ENCODE assay signal across 12 cellular contexts in genomic region chr17:10036511-10037061, GRCh38.
DNase-seq lines count a peak whose midpoint lies in the region; ATAC-seq and TF ChIP-seq lines count a peak whose summit lies in the region.
"Had no signal": no experiment of that assay in that cellular context is flagged by ENCODE, and none has a peak within 500 bp of the region (broad histone marks: within the 10 kb centered on the region; RNA-seq: fewer than 3 reads in every experiment).

No MANE protein-coding gene starts in this region.

- H4K20me1 ChIP-seq in BLaER1 treated with 17β-estradiol and CSF1 and Interleukin-3, amounts not matched to agents 10 nM and 100 nM = peaks cover 0 to 27% (median 0%) of the 10 kb centered on the region in 11 experiments; a peak in 4 of 22 replicates

- no peak overlapping the region for H3K4me3 Mint-ChIP-seq in dendritic cell treated with granulocyte-macrophage colony-stimulating factor and Interleukin-4, amounts not matched to agents 40 ng/mL and 50 ng/mL, for 4 days

- H3K36me3 Mint-ChIP-seq in dendritic cell treated with granulocyte-macrophage colony-stimulating factor and Interleukin-4, amounts not matched to agents 40 ng/mL and 50 ng/mL, for 4 days (ENCODE audit: low read depth) = peaks cover 10% of the 10 kb centered on the region

- peak overlapping the region; percentile 74 to 99 (median 93) for H3K4me2 ChIP-seq in BLaER1 treated with 17β-estradiol and CSF1 and Interleukin-3, amounts not matched to agents 10 nM and 100 nM

- peak overlapping the region; percentile 87 to 100 (median 98) for H3K27ac ChIP-seq in BLaER1 treated with 17β-estradiol and CSF1 and Interleukin-3, amounts not matched to agents 10 nM and 100 nM
- H3K27ac ChIP-seq in right lobe of liver = no peak overlapping the region

- H3K27ac Mint-ChIP-seq in dendritic cell treated with granulocyte-macrophage colony-stimulating factor and Interleukin-4, amounts not matched to agents 40 ng/mL and 50 ng/mL, for 4 days = peak overlapping the region; percentile 81

- peaks cover 95 to 100% (median 98%) of the 10 kb centered on the region in 10 experiments for H3K4me1 ChIP-seq in BLaER1 treated with 17β-estradiol and CSF1 and Interleukin-3, amounts not matched to agents 10 nM and 100 nM
- no peaks in the 10 kb centered on the region for H3K4me1 ChIP-seq in right lobe of liver

- no peaks in the 10 kb centered on the region for H3K9me3 Mint-ChIP-seq in dendritic cell treated with granulocyte-macrophage colony-stimulating factor and Interleukin-4, amounts not matched to agents 40 ng/mL and 50 ng/mL, for 4 days

- no peak for TF ChIP-seq CTCF in right lobe of liver (IDR thresholded peaks at IDR 0.05)

- DNase-seq in right lobe of liver (no peak), putamen (ENCODE audit: low spot score) (peak; percentile 98), left lobe of liver (ENCODE audit: low spot score) (no peak), T-helper 2 cell (no peak), NCI-H1105 treated with DMSO at 0.1 percent for 48 hours (lab: John Stamatoyannopoulos, UW) (no peak)
- DNase-seq: activated T-cell treated with anti-CD3 and anti-CD28 coated beads for 4 hours, GDM1, HCEC 1CT, MM.1S had no signal

- no peak for TF ChIP-seq POLR2A in right lobe of liver (IDR thresholded peaks at IDR 0.05)

- H3K9ac ChIP-seq in BLaER1 treated with 17β-estradiol and CSF1 and Interleukin-3, amounts not matched to agents 10 nM and 100 nM = peak overlapping the region; percentile 82 to 95 (median 91)

- peaks cover 0 to 85% (median 77%) of the 10 kb centered on the region in 11 experiments; a peak in 21 of 22 replicates for H3K36me3 ChIP-seq in BLaER1 treated with 17β-estradiol and CSF1 and Interleukin-3, amounts not matched to agents 10 nM and 100 nM
- H3K36me3 ChIP-seq in right lobe of liver = no peaks in the 10 kb centered on the region

- H3K27me3 ChIP-seq in BLaER1 treated with 17β-estradiol and CSF1 and Interleukin-3, amounts not matched to agents 10 nM and 100 nM = no peaks in the 10 kb centered on the region
- H3K27me3 ChIP-seq in right lobe of liver = no peaks in the 10 kb centered on the region

- H3K9me3 ChIP-seq in BLaER1 treated with 17β-estradiol and CSF1 and Interleukin-3, amounts not matched to agents 10 nM and 100 nM (replicated peaks in 1 of 11) = peaks cover 0 to 19% (median 4%) of the 10 kb centered on the region in 11 experiments; a peak in 9 of 22 replicates
- H3K9me3 ChIP-seq in right lobe of liver = no peaks in the 10 kb centered on the region

- H3K4me1 Mint-ChIP-seq in dendritic cell treated with granulocyte-macrophage colony-stimulating factor and Interleukin-4, amounts not matched to agents 40 ng/mL and 50 ng/mL, for 4 days (ENCODE audit: low read depth) = peaks cover 82% of the 10 kb centered on the region

- ATAC-seq in right lobe of liver (peak in 3 of 4 donors; percentile 22 to 28 (median 25)), left lobe of liver (no peak), HG02884 (IDR thresholded peaks at IDR 0.05; ENCODE audit: unreplicated experiment) (no peak)

- WGBS in right lobe of liver (ENCODE audit: insufficient coverage, low coverage, low lambda C conversion rate, missing lambda C conversion rate) = 30% methylated on average over 5 of the region's 11 CpGs

- no peaks in the 10 kb centered on the region for H3K27me3 Mint-ChIP-seq in dendritic cell treated with granulocyte-macrophage colony-stimulating factor and Interleukin-4, amounts not matched to agents 40 ng/mL and 50 ng/mL, for 4 days

- intact Hi-C loops in dendritic cell treated with granulocyte-macrophage colony-stimulating factor and Interleukin-4, amounts not matched to agents 40 ng/mL and 50 ng/mL, for 4 days (cut with micrococcal nuclease) = loop anchor here (5.0 kb wide), 1 partner anchor 49 kb away; no protein-coding TSS in a partner anchor
- intact Hi-C loops in right lobe of liver (cut with DNase I) = no loop called here

- H3K4me3 ChIP-seq in BLaER1 treated with 17β-estradiol and CSF1 and Interleukin-3, amounts not matched to agents 10 nM and 100 nM = peak overlapping the region in 7 of 10 experiments; percentile 4 to 61 (median 35); a peak in 12 of 20 replicates
- no peak overlapping the region for H3K4me3 ChIP-seq in right lobe of liver

Comparison
In these comparisons a context has a peak if more than half of its experiments do, and no peak if none do; other contexts are left out.
1. H3K27ac ChIP-seq: peak in BLaER1 treated with 17β-estradiol and CSF1 and Interleukin-3, amounts not matched to agents 10 nM and 100 nM (11 of 11); none in right lobe of liver (0 of 3).
2. H3K4me3 ChIP-seq: peak in BLaER1 treated with 17β-estradiol and CSF1 and Interleukin-3, amounts not matched to agents 10 nM and 100 nM (7 of 10); none in right lobe of liver (0 of 3).
3. ATAC-seq: peak in right lobe of liver (3 of 4); none in left lobe of liver (single experiment) and HG02884 (single experiment).